ENCODE assay signal across 9 cellular contexts in the genomic region with DNA sequence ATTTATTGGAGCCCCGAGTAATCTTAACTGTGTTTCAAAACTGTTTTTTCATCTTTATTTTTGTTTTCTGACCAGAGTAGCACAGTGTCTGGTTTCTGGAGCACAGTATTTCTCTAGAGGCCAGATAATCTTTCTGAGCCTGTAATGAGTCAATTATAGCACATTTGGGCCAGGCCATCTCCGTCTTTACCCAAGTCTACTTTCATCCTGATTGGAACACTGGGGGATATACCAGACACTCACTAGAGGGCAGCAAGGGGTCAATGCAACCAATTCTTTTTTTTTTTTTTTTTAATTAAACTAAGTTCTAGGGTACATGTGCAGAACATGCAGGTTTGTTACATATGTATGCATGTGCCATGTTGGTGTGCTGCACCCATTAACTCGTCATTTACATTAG.
A peak's percentile ranks its signal among the peaks of the same experiment; 100 is the strongest.
DNase-seq lines count a peak whose midpoint lies in the region; ATAC-seq and TF ChIP-seq lines count a peak whose summit lies in the region.
"Had no signal": no experiment of that assay in that cellular context is flagged by ENCODE, and none has a peak within 500 bp of the region (broad histone marks: within the 10 kb centered on the region; RNA-seq: fewer than 3 reads in every experiment).

No MANE protein-coding gene starts in this region.

- H3K4me3 Mint-ChIP-seq in brain: no peak overlapping the region

- peak; percentile 48 for TF ChIP-seq CTCF in GM12864 (IDR thresholded peaks at IDR 0.05; ENCODE audit: low read depth, low read length, missing control alignments)
- peak; percentile 23 to 32 for TF ChIP-seq CTCF in brain (conservative IDR thresholded peaks at IDR 0.05)

- ATAC-seq in activated CD4-positive, CD25-positive, alpha-beta regulatory T cell treated with anti-CD3 and anti-CD28 coated beads, Interleukin-2, amount 50 U/mL, for 24 hours: no peak

- H3K4me3 ChIP-seq in GM12864 (ENCODE audit: low read depth, low read length): no peak overlapping the region
- H3K4me3 ChIP-seq: tibial nerve had no signal

- H3K27me3 Mint-ChIP-seq in brain: peaks cover 3% of the 10 kb centered on the region

- no peaks in the 10 kb centered on the region for H3K36me3 Mint-ChIP-seq in brain

- H3K27ac Mint-ChIP-seq in brain: no peak overlapping the region

- H3K4me1 Mint-ChIP-seq in brain: peaks cover 27% of the 10 kb centered on the region

- no peak for DNase-seq in GM12864 (ENCODE audit: low read depth)
- DNase-seq in HuH-7.5 (ENCODE audit: low spot score): peak; percentile 6
- DNase-seq in myocyte (ENCODE audit: low read depth): peak; percentile 56
- no peak for DNase-seq in MV-4-11 (lab: John Stamatoyannopoulos, UW)
- DNase-seq in activated gamma-delta T cell treated with Interleukin-2 at 50 U/mL for 16 hours: no peak
- DNase-seq in activated CD4-positive, alpha-beta T cell treated with anti-CD3 and anti-CD28 coated beads, Interleukin-2, amount 50 U/mL, for 4 hours: no peak

- H3K9me3 Mint-ChIP-seq in brain: peaks cover 0 to 2% (median 0%) of the 10 kb centered on the region in 5 experiments

Comparison
In these comparisons a context has a peak if more than half of its experiments do, and no peak if none do; other contexts are left out.
1. DNase-seq: peak in HuH-7.5 (single experiment) and myocyte (single experiment); none in GM12864 (single experiment), MV-4-11 (single experiment), activated gamma-delta T cell treated with Interleukin-2 at 50 U/mL for 16 hours (single experiment) and activated CD4-positive, alpha-beta T cell treated with anti-CD3 and anti-CD28 coated beads, Interleukin-2, amount 50 U/mL, for 4 hours (0 of 2).